1 cellular context compared by ENCODE assay signal in genomic region chr3:150738688-150739087, GRCh38.
TF ChIP-seq lines count a peak whose summit lies in the region.

No MANE protein-coding gene starts in this region.

TF ChIP-seq in K562, 482 proteins besides CTCF, POLR2A, EP300 and RAD21 (continued from another document):
- TF ChIP-seq, protein P1, sequence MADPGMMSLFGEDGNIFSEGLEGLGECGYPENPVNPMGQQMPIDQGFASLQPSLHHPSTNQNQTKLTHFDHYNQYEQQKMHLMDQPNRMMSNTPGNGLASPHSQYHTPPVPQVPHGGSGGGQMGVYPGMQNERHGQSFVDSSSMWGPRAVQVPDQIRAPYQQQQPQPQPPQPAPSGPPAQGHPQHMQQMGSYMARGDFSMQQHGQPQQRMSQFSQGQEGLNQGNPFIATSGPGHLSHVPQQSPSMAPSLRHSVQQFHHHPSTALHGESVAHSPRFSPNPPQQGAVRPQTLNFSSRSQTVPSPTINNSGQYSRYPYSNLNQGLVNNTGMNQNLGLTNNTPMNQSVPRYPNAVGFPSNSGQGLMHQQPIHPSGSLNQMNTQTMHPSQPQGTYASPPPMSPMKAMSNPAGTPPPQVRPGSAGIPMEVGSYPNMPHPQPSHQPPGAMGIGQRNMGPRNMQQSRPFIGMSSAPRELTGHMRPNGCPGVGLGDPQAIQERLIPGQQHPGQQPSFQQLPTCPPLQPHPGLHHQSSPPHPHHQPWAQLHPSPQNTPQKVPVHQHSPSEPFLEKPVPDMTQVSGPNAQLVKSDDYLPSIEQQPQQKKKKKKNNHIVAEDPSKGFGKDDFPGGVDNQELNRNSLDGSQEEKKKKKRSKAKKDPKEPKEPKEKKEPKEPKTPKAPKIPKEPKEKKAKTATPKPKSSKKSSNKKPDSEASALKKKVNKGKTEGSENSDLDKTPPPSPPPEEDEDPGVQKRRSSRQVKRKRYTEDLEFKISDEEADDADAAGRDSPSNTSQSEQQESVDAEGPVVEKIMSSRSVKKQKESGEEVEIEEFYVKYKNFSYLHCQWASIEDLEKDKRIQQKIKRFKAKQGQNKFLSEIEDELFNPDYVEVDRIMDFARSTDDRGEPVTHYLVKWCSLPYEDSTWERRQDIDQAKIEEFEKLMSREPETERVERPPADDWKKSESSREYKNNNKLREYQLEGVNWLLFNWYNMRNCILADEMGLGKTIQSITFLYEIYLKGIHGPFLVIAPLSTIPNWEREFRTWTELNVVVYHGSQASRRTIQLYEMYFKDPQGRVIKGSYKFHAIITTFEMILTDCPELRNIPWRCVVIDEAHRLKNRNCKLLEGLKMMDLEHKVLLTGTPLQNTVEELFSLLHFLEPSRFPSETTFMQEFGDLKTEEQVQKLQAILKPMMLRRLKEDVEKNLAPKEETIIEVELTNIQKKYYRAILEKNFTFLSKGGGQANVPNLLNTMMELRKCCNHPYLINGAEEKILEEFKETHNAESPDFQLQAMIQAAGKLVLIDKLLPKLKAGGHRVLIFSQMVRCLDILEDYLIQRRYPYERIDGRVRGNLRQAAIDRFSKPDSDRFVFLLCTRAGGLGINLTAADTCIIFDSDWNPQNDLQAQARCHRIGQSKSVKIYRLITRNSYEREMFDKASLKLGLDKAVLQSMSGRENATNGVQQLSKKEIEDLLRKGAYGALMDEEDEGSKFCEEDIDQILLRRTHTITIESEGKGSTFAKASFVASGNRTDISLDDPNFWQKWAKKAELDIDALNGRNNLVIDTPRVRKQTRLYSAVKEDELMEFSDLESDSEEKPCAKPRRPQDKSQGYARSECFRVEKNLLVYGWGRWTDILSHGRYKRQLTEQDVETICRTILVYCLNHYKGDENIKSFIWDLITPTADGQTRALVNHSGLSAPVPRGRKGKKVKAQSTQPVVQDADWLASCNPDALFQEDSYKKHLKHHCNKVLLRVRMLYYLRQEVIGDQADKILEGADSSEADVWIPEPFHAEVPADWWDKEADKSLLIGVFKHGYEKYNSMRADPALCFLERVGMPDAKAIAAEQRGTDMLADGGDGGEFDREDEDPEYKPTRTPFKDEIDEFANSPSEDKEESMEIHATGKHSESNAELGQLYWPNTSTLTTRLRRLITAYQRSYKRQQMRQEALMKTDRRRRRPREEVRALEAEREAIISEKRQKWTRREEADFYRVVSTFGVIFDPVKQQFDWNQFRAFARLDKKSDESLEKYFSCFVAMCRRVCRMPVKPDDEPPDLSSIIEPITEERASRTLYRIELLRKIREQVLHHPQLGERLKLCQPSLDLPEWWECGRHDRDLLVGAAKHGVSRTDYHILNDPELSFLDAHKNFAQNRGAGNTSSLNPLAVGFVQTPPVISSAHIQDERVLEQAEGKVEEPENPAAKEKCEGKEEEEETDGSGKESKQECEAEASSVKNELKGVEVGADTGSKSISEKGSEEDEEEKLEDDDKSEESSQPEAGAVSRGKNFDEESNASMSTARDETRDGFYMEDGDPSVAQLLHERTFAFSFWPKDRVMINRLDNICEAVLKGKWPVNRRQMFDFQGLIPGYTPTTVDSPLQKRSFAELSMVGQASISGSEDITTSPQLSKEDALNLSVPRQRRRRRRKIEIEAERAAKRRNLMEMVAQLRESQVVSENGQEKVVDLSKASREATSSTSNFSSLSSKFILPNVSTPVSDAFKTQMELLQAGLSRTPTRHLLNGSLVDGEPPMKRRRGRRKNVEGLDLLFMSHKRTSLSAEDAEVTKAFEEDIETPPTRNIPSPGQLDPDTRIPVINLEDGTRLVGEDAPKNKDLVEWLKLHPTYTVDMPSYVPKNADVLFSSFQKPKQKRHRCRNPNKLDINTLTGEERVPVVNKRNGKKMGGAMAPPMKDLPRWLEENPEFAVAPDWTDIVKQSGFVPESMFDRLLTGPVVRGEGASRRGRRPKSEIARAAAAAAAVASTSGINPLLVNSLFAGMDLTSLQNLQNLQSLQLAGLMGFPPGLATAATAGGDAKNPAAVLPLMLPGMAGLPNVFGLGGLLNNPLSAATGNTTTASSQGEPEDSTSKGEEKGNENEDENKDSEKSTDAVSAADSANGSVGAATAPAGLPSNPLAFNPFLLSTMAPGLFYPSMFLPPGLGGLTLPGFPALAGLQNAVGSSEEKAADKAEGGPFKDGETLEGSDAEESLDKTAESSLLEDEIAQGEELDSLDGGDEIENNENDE (IDR thresholded peaks at IDR 0.05; ENCODE audit: low read depth, low read length), result no peak
- TF ChIP-seq TCF7 (IDR thresholded peaks at IDR 0.05; ENCODE audit: borderline replicate concordance), result no peak
TF ChIP-seq in K562: peak in this region for 11.
